26 cellular contexts compared by ENCODE assay signal in genomic region chr17:37064166-37064565, GRCh38.
"Had no signal": no experiment of that assay in that cellular context is flagged by ENCODE, and none has a peak within 500 bp of the region (broad histone marks: within the 10 kb centered on the region; RNA-seq: fewer than 3 reads in every experiment).

No MANE protein-coding gene starts in this region.

- H3K36me3 ChIP-seq: breast epithelium, colonic mucosa, esophagus muscularis mucosa, neutrophil, suprapubic skin, vagina, WERI-Rb-1 had no signal

- DNase-seq: activated CD4-positive, alpha-beta T cell treated with anti-CD3 and anti-CD28 coated beads, Interleukin-2, amount 50 U/mL, for 4 hours; activated CD8-positive, alpha-beta memory T cell treated with anti-CD3 and anti-CD28 coated beads for 24 hours; activated CD8-positive, alpha-beta memory T cell treated with anti-CD3 and anti-CD28 coated beads, Interleukin-2, amount 50 U/mL, for 4 hours; activated naive CD4-positive, alpha-beta T cell treated with anti-CD3 and anti-CD28 coated beads for 36 hours; activated naive CD8-positive, alpha-beta T cell treated with anti-CD3 and anti-CD28 coated beads, Interleukin-2, amount 10 ng/mL, durations not matched to agents 7 days and 5 days; activated T-cell treated with anti-CD3 and anti-CD28 coated beads, Interleukin-2, amount 50 U/mL, for 4 hours; amniotic stem cell; colonic mucosa; dorsolateral prefrontal cortex; effector memory CD8-positive, alpha-beta T cell; glutamatergic neuron; hippocampal formation; left ventricle myocardium superior; mammary epithelial cell; natural killer cell; right cardiac atrium; stimulated activated CD4-positive, alpha-beta T cell treated with anti-CD3 and anti-CD28 coated beads, Interleukin-1b, Interleukin-23, amount 100 ng/mL, for 48 hours; stimulated activated naive CD8-positive, alpha-beta T cell treated with anti-CD3 and anti-CD28 coated beads, Interleukin-15, amount 100 ng/mL, for 72 hours; WERI-Rb-1 had no signal

- H3K4me3 ChIP-seq: breast epithelium, colonic mucosa, dorsolateral prefrontal cortex, esophagus muscularis mucosa, suprapubic skin, vagina had no signal

- ATAC-seq: activated T-cell treated with anti-CD3 and anti-CD28 coated beads, Interleukin-2, amount 50 U/mL, for 4 hours; effector memory CD8-positive, alpha-beta T cell; left ventricle myocardium superior; natural killer cell; right cardiac atrium; stimulated activated naive CD8-positive, alpha-beta T cell treated with anti-CD3 and anti-CD28 coated beads, Interleukin-15, amount 100 ng/mL, for 72 hours had no signal

- H3K27ac Mint-ChIP-seq: activated naive CD4-positive, alpha-beta T cell treated with anti-CD3 and anti-CD28 coated beads for 36 hours; activated naive CD8-positive, alpha-beta T cell treated with anti-CD3 and anti-CD28 coated beads, Interleukin-2, amount 10 ng/mL, durations not matched to agents 7 days and 5 days; effector memory CD8-positive, alpha-beta T cell; mesothelial cell of epicardium; natural killer cell had no signal

- H3K4me1 Mint-ChIP-seq: activated naive CD8-positive, alpha-beta T cell treated with anti-CD3 and anti-CD28 coated beads, Interleukin-2, amount 10 ng/mL, durations not matched to agents 7 days and 5 days; mesothelial cell of epicardium; stimulated activated naive CD8-positive, alpha-beta T cell treated with anti-CD3 and anti-CD28 coated beads, Interleukin-15, amount 100 ng/mL, for 72 hours had no signal

- H3K4me1 ChIP-seq: breast epithelium had no signal

- H3K27ac ChIP-seq: breast epithelium, colonic mucosa, dorsolateral prefrontal cortex, esophagus muscularis mucosa, neutrophil, parathyroid adenoma, suprapubic skin, vagina, WERI-Rb-1 had no signal

- H3K36me3 Mint-ChIP-seq: activated naive CD8-positive, alpha-beta T cell treated with anti-CD3 and anti-CD28 coated beads, Interleukin-2, amount 10 ng/mL, durations not matched to agents 7 days and 5 days; mesothelial cell of epicardium; natural killer cell had no signal

- H3K9me3 ChIP-seq: breast epithelium, colonic mucosa, neutrophil, suprapubic skin, vagina had no signal

- H3K4me3 Mint-ChIP-seq: activated naive CD4-positive, alpha-beta T cell treated with anti-CD3 and anti-CD28 coated beads for 36 hours; activated naive CD8-positive, alpha-beta T cell treated with anti-CD3 and anti-CD28 coated beads, Interleukin-2, amount 10 ng/mL, durations not matched to agents 7 days and 5 days; activated T-cell treated with anti-CD3 and anti-CD28 coated beads, Interleukin-2, amount 50 U/mL, for 4 hours; effector memory CD8-positive, alpha-beta T cell; mesothelial cell of epicardium; natural killer cell; stimulated activated naive CD8-positive, alpha-beta T cell treated with anti-CD3 and anti-CD28 coated beads, Interleukin-15, amount 100 ng/mL, for 72 hours had no signal

- H3K79me2 ChIP-seq: parathyroid adenoma had no signal

- H3K9me3 Mint-ChIP-seq: activated naive CD4-positive, alpha-beta T cell treated with anti-CD3 and anti-CD28 coated beads for 36 hours; activated naive CD8-positive, alpha-beta T cell treated with anti-CD3 and anti-CD28 coated beads, Interleukin-2, amount 10 ng/mL, durations not matched to agents 7 days and 5 days; activated T-cell treated with anti-CD3 and anti-CD28 coated beads, Interleukin-2, amount 50 U/mL, for 4 hours; effector memory CD8-positive, alpha-beta T cell; natural killer cell; stimulated activated naive CD8-positive, alpha-beta T cell treated with anti-CD3 and anti-CD28 coated beads, Interleukin-15, amount 100 ng/mL, for 72 hours had no signal

- H2AFZ ChIP-seq: parathyroid adenoma had no signal

- H3K27me3 ChIP-seq: breast epithelium, colonic mucosa, vagina had no signal
